Comparison of ENCODE assay signal across 1 cellular context in genomic region chr4:7981738-7982394, GRCh38.
TF ChIP-seq lines count a peak whose summit lies in the region.

No MANE protein-coding gene starts in this region.

TF ChIP-seq in IMR-90, 13 proteins besides CTCF, POLR2A, EP300 and RAD21:
- TF ChIP-seq USF2 (IDR thresholded peaks at IDR 0.05; ENCODE audit: low read depth, low read length) (no peak), MXI1 (IDR thresholded peaks at IDR 0.05; ENCODE audit: borderline replicate concordance, low read depth, low read length) (no peak)
